Comparison of ENCODE assay signal across 27 cellular contexts in the genomic region with DNA sequence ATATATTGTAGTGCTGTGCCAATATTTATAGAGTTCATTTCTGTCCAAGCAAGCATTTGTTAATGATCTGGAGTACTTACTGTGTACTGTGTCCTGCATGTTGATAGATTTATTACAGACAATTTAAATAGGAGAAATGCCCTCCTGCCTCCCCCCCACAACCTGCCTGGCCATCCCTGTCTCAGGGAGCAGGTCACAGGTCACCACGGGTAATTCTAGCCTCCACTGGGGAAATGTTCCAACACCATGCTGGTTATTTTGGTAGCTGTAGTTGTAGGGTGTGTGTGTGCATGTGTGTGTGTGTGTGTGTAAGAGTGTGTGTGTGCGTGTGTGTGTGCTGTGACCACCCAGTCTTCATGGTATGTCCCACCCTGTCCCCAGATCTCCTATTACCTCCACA.
"Had no signal": no experiment of that assay in that cellular context is flagged by ENCODE, and none has a peak within 500 bp of the region (broad histone marks: within the 10 kb centered on the region; RNA-seq: fewer than 3 reads in every experiment).

No MANE protein-coding gene starts in this region.

- DNase-seq: activated CD4-positive, alpha-beta T cell treated with anti-CD3 and anti-CD28 coated beads, Interleukin-2, amount 10 ng/mL, durations not matched to agents 24 days and 14 days; activated CD4-positive, alpha-beta T cell treated with anti-CD3 and anti-CD28 coated beads, Interleukin-2, amount 50 U/mL, for 4 hours; activated CD8-positive, alpha-beta T cell treated with anti-CD3 and anti-CD28 coated beads for 36 hours; activated effector memory CD4-positive, alpha-beta T cell treated with anti-CD3 and anti-CD28 coated beads, Interleukin-2, amount 50 U/mL, for 16 hours; activated naive CD4-positive, alpha-beta T cell; activated naive CD4-positive, alpha-beta T cell treated with anti-CD3 and anti-CD28 coated beads, Interleukin-2, amount 50 U/mL, for 16 hours; activated naive CD8-positive, alpha-beta T cell treated with anti-CD3 and anti-CD28 coated beads for 36 hours; activated T-cell treated with anti-CD3 and anti-CD28 coated beads, Interleukin-2, amount 50 U/mL, for 1 hour; activated T-cell treated with anti-CD3 and anti-CD28 coated beads, Interleukin-2, amount 50 U/mL, for 72 hours; amniotic stem cell; aorta; brain microvascular endothelial cell; central memory CD4-positive, alpha-beta T cell; NCI-H1930; NCI-H2081 treated with DMSO at 0.1 percent for 48 hours; NCI-H526 treated with DMSO at 0.1 percent for 48 hours; NCI-H82; NK-92 treated with Interleukin-12 subunit alpha and Interleukin-12 subunit beta, amount 100 ng/mL, for 24 hours; PC-3; Peyer's patch; RPMI8226; SHP77 treated with DMSO at 0.1 percent for 48 hours; SK-N-SH had no signal

- H3K9ac ChIP-seq: SK-N-SH had no signal

- H3K4me2 ChIP-seq: SK-N-SH had no signal

- H3K36me3 Mint-ChIP-seq: activated naive CD8-positive, alpha-beta T cell treated with anti-CD3 and anti-CD28 coated beads for 36 hours had no signal

- H3K4me1 ChIP-seq: Peyer's patch, SJSA1 had no signal

- H3K27ac Mint-ChIP-seq: activated CD4-positive, alpha-beta T cell treated with anti-CD3 and anti-CD28 coated beads, Interleukin-2, amount 10 ng/mL, durations not matched to agents 24 days and 14 days; activated CD8-positive, alpha-beta T cell treated with anti-CD3 and anti-CD28 coated beads for 36 hours; activated naive CD8-positive, alpha-beta T cell treated with anti-CD3 and anti-CD28 coated beads for 36 hours; activated T-cell treated with anti-CD3 and anti-CD28 coated beads, Interleukin-2, amount 50 U/mL, for 72 hours; activated T-helper 17 cell treated with anti-CD3 and anti-CD28 coated beads, Interleukin-2, amount 50 U/mL, for 72 hours; T-helper 1 cell treated with Interleukin-12 subunit alpha and Interleukin-12 subunit beta and Interleukin-4 antibody, amounts not matched to agents 30 μg/mL and 1 μg/mL, for 36 hours; T-helper 2 cell treated with Interferon-gamma antibody and Interleukin-4, amounts not matched to agents 5 μg/mL and 100 μg/mL, for 36 hours had no signal

- H3K27me3 Mint-ChIP-seq: activated CD4-positive, alpha-beta T cell treated with anti-CD3 and anti-CD28 coated beads, Interleukin-2, amount 10 ng/mL, durations not matched to agents 24 days and 14 days; activated CD8-positive, alpha-beta T cell treated with anti-CD3 and anti-CD28 coated beads for 36 hours; activated naive CD8-positive, alpha-beta T cell treated with anti-CD3 and anti-CD28 coated beads for 36 hours; activated T-helper 17 cell treated with anti-CD3 and anti-CD28 coated beads, Interleukin-2, amount 50 U/mL, for 72 hours had no signal

- H3K27ac ChIP-seq: brain microvascular endothelial cell, Peyer's patch, SJSA1 had no signal

- H3K4me3 ChIP-seq: Peyer's patch, SJSA1 had no signal

- H3K4me3 Mint-ChIP-seq: activated CD4-positive, alpha-beta T cell treated with anti-CD3 and anti-CD28 coated beads, Interleukin-2, amount 10 ng/mL, durations not matched to agents 24 days and 14 days; activated CD8-positive, alpha-beta T cell treated with anti-CD3 and anti-CD28 coated beads for 36 hours; activated naive CD8-positive, alpha-beta T cell treated with anti-CD3 and anti-CD28 coated beads for 36 hours; activated T-cell treated with anti-CD3 and anti-CD28 coated beads, Interleukin-2, amount 50 U/mL, for 72 hours; activated T-helper 17 cell treated with anti-CD3 and anti-CD28 coated beads, Interleukin-2, amount 50 U/mL, for 72 hours; T-helper 1 cell treated with Interleukin-12 subunit alpha and Interleukin-12 subunit beta and Interleukin-4 antibody, amounts not matched to agents 30 μg/mL and 1 μg/mL, for 36 hours; T-helper 2 cell treated with Interferon-gamma antibody and Interleukin-4, amounts not matched to agents 5 μg/mL and 100 μg/mL, for 36 hours had no signal

- H3K27me3 ChIP-seq: brain microvascular endothelial cell, Peyer's patch, SJSA1 had no signal

- H3K9me3 ChIP-seq: Peyer's patch, SJSA1, SK-N-SH had no signal

- H3K36me3 ChIP-seq: brain microvascular endothelial cell, Peyer's patch, SJSA1 had no signal

- H3K4me1 Mint-ChIP-seq: activated CD4-positive, alpha-beta T cell treated with anti-CD3 and anti-CD28 coated beads, Interleukin-2, amount 10 ng/mL, durations not matched to agents 24 days and 14 days; activated naive CD8-positive, alpha-beta T cell treated with anti-CD3 and anti-CD28 coated beads for 36 hours; activated T-helper 17 cell treated with anti-CD3 and anti-CD28 coated beads, Interleukin-2, amount 50 U/mL, for 72 hours had no signal

- H3K9me3 Mint-ChIP-seq: activated CD4-positive, alpha-beta T cell treated with anti-CD3 and anti-CD28 coated beads, Interleukin-2, amount 10 ng/mL, durations not matched to agents 24 days and 14 days had no signal
